8 cellular contexts compared by ENCODE assay signal in genomic region chr5:1799110-1799601, GRCh38. TPM values are rescaled to one million over a fixed set of nuclear protein-coding genes. Genes with fewer than 3 reads are reported as not detected.
DNase-seq lines count a peak whose midpoint lies in the region; ATAC-seq and TF ChIP-seq lines count a peak whose summit lies in the region.

No MANE protein-coding gene starts in this region.

- TF ChIP-seq POLR2A in testis (IDR thresholded peaks at IDR 0.05) = no peak

- H3K36me3 ChIP-seq in testis (ENCODE audit: low read depth, missing control alignments) = no peaks in the 10 kb centered on the region

- 0% methylated on average over 6 to 33 of the region's 35 CpGs for WGBS in testis, 2 donors

- H3K36me3 Mint-ChIP-seq in dendritic cell treated with granulocyte-macrophage colony-stimulating factor and Interleukin-4, amounts not matched to agents 40 ng/mL and 50 ng/mL, for 4 days (ENCODE audit: low read depth) = peaks cover 68% of the 10 kb centered on the region

- no peaks in the 10 kb centered on the region for H3K9me3 ChIP-seq in testis

- ATAC-seq in HG02885 (IDR thresholded peaks at IDR 0.05; ENCODE audit: poor library complexity, unreplicated experiment) = peak; percentile 29

- H3K4me3 ChIP-seq in testis = peak overlapping the region; percentile 69 to 92

- H3K27me3 ChIP-seq in testis = no peaks in the 10 kb centered on the region

- H3K4me1 Mint-ChIP-seq in dendritic cell treated with granulocyte-macrophage colony-stimulating factor and Interleukin-4, amounts not matched to agents 40 ng/mL and 50 ng/mL, for 4 days (ENCODE audit: low read depth) = peaks cover 53% of the 10 kb centered on the region

- peaks cover 12% of the 10 kb centered on the region for H3K4me1 ChIP-seq in testis

- H3K4me3 Mint-ChIP-seq in dendritic cell treated with granulocyte-macrophage colony-stimulating factor and Interleukin-4, amounts not matched to agents 40 ng/mL and 50 ng/mL, for 4 days = peak overlapping the region; percentile 94

- peak; percentile 25 for DNase-seq in stimulated activated CD4-positive, alpha-beta T cell treated with anti-CD3 and anti-CD28 coated beads, Interleukin-12 subunit alpha, Interleukin-12 subunit beta, amount 100 ng/mL, for 4 hours
- no peak for DNase-seq in stimulated activated CD4-positive, alpha-beta T cell treated with anti-CD3 and anti-CD28 coated beads, Interleukin-4, amount 100 ng/mL, for 24 hours
- DNase-seq in RPMI8226 (peak; percentile 57), lung microvascular endothelial cell (ENCODE audit: low read depth in 2 of 2) (peak; percentile 27 to 30), testis (peak; percentile 50), cerebellum (ENCODE audit: low spot score) (no peak)

- no peaks in the 10 kb centered on the region for H3K9me3 Mint-ChIP-seq in dendritic cell treated with granulocyte-macrophage colony-stimulating factor and Interleukin-4, amounts not matched to agents 40 ng/mL and 50 ng/mL, for 4 days

- peak overlapping the region; percentile 94 for H3K27ac Mint-ChIP-seq in dendritic cell treated with granulocyte-macrophage colony-stimulating factor and Interleukin-4, amounts not matched to agents 40 ng/mL and 50 ng/mL, for 4 days

- intact Hi-C loops in dendritic cell treated with granulocyte-macrophage colony-stimulating factor and Interleukin-4, amounts not matched to agents 40 ng/mL and 50 ng/mL, for 4 days (cut with micrococcal nuclease) = no loop called here
- intact Hi-C loops in testis (cut with DNase I; ENCODE audit: low total_unique reads) = no loop called here

- H3K27me3 Mint-ChIP-seq in dendritic cell treated with granulocyte-macrophage colony-stimulating factor and Interleukin-4, amounts not matched to agents 40 ng/mL and 50 ng/mL, for 4 days = no peaks in the 10 kb centered on the region

- H3K27ac ChIP-seq in testis = peak overlapping the region; percentile 51 to 86

- no peak for TF ChIP-seq CTCF in testis (IDR thresholded peaks at IDR 0.05)

RNA-seq across cellular contexts. Expression of gene MRPL36, which starts 0.5 kb away (rescaled TPM):
- total RNA-seq in lung microvascular endothelial cell (42.1 and 54.2 TPM in 2 replicates), testis (100 to 1,000 TPM in 1 of 2 donors, 10 to 100 TPM in 1; 60.8 to 101 TPM), cerebellum (15.0 TPM)
- polyA plus RNA-seq in testis (ENCODE audit: insufficient read depth, low read depth, low replicate concordance) = 164 TPM

RNA-seq across cellular contexts. Expression of gene NDUFS6, which starts 2.1 kb away (rescaled TPM):
- 32.3 and 33.8 TPM in 2 replicates for total RNA-seq in lung microvascular endothelial cell
- 10 to 100 TPM; 54.9 to 58.7 TPM for total RNA-seq in testis
- polyA plus RNA-seq in testis (ENCODE audit: insufficient read depth, low read depth, low replicate concordance) = 59.3 TPM
- 13.2 TPM for total RNA-seq in cerebellum

Comparison
In these comparisons a context has a peak if more than half of its experiments do, and no peak if none do; other contexts are left out.
1. DNase-seq: peak in stimulated activated CD4-positive, alpha-beta T cell treated with anti-CD3 and anti-CD28 coated beads, Interleukin-12 subunit alpha, Interleukin-12 subunit beta, amount 100 ng/mL, for 4 hours (single experiment), RPMI8226 (single experiment), lung microvascular endothelial cell (2 of 2) and testis (single experiment); none in stimulated activated CD4-positive, alpha-beta T cell treated with anti-CD3 and anti-CD28 coated beads, Interleukin-4, amount 100 ng/mL, for 24 hours (single experiment) and cerebellum (single experiment).